In the genomic region with DNA sequence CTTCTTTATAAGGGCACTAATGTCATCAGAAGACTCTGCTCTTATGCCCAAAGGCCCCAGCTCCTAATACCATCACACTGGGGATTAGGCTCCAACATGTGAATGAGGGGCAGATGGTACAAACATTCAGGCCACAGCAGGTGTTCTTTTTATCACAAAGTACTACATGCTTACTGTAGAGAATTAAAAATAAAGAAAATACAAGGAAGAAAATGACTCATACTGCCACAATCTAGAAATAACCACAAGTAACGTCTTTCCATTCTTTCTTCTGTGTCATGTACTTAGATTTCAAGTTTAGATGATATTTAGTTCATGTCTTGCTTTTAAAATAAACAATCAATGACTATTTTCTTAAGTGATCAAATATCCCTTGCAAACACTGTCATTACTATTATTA, we compare ENCODE assay signal across 20 cellular contexts.
DNase-seq lines count a peak whose midpoint lies in the region; ATAC-seq, FAIRE-seq and TF ChIP-seq lines count a peak whose summit lies in the region.
"Had no signal": no experiment of that assay in that cellular context is flagged by ENCODE, and none has a peak within 500 bp of the region (broad histone marks: within the 10 kb centered on the region; RNA-seq: fewer than 3 reads in every experiment).

No MANE protein-coding gene starts in this region.

- TF ChIP-seq CTCF in brain microvascular endothelial cell (IDR thresholded peaks at IDR 0.05; ENCODE audit: low read depth, low read length, missing control alignments): no peak
- TF ChIP-seq CTCF in keratinocyte (optimal IDR thresholded peaks at IDR 0.05 in 1 of 3, IDR thresholded peaks at IDR 0.05 in 1 of 3, conservative IDR thresholded peaks at IDR 0.05 in 1 of 3; ENCODE audit: extremely low read depth in 1 of 3, insufficient read depth in 2 of 3, low read length in 3 of 3): no peak

- H3K79me2 ChIP-seq in keratinocyte (ENCODE audit: control insufficient read depth, insufficient read depth, low read length): no peaks in the 10 kb centered on the region

- H3K9me3 ChIP-seq in keratinocyte (ENCODE audit: control insufficient read depth, low read depth, low read length): no peaks in the 10 kb centered on the region
- H3K9me3 ChIP-seq: lower lobe of right lung had no signal

- peak; percentile 15 for DNase-seq in Daoy (ENCODE audit: low read depth)
- DNase-seq in NCI-H146 treated with DMSO at 0.1 percent for 48 hours (lab: John Stamatoyannopoulos, UW; ENCODE audit: unreplicated experiment): peak; percentile 62
- peak; percentile 48 for DNase-seq in brain microvascular endothelial cell
- DNase-seq in keratinocyte (ENCODE audit: low read depth, low spot score): no peak
- DNase-seq in SKM-1 treated with dmso at 0.1 percent for 144 hours (lab: John Stamatoyannopoulos, UW; ENCODE audit: unreplicated experiment): no peak
- DNase-seq in ureter (ENCODE audit: low spot score): no peak
- no peak for DNase-seq in pons (ENCODE audit: low spot score)
- DNase-seq: activated B cell treated with CpG ODN at 0.5 μM for 24 hours; activated effector memory CD4-positive, alpha-beta T cell treated with anti-CD3 and anti-CD28 coated beads, Interleukin-2, amount 50 U/mL, for 16 hours; anterior cingulate cortex; Calu3; KG1; lower lobe of right lung; natural killer cell; NCI-H1436 treated with DMSO at 0.1 percent for 48 hours; NCI-H748 treated with DMSO at 0.1 percent for 48 hours; T-helper 1 cell had no signal

- peaks cover 2% of the 10 kb centered on the region for H3K9me1 ChIP-seq in keratinocyte (ENCODE audit: control insufficient read depth, extremely low read depth, insufficient read depth, low read length)

- H3K36me3 ChIP-seq in brain microvascular endothelial cell (replicated peaks) (no peaks in the 10 kb centered on the region), keratinocyte (ENCODE audit: control insufficient read depth in 2 of 2, extremely low read depth in 1 of 2, insufficient read depth in 2 of 2, low read length in 2 of 2) (no peaks in the 10 kb centered on the region)
- H3K36me3 ChIP-seq: lower lobe of right lung had no signal

- no peak for FAIRE-seq in keratinocyte (lab: Jason Lieb, UNC)
- FAIRE-seq: frontal cortex, GM19239 had no signal

- in situ Hi-C loops in brain microvascular endothelial cell (cut with HindIII; ENCODE audit: low pct_ligation_motif_present, low sequenced_read_pairs): no loop called here

- H4K20me1 ChIP-seq in keratinocyte (ENCODE audit: control insufficient read depth, extremely low read depth, insufficient read depth, low read length): no peaks in the 10 kb centered on the region

- H3K27ac ChIP-seq in brain microvascular endothelial cell (no peak overlapping the region), keratinocyte (ENCODE audit: control insufficient read depth, insufficient read depth, low read length) (no peak overlapping the region)
- H3K27ac ChIP-seq: lower lobe of right lung had no signal

- no peaks in the 10 kb centered on the region for H3K27me3 ChIP-seq in brain microvascular endothelial cell (replicated peaks)
- no peaks in the 10 kb centered on the region for H3K27me3 ChIP-seq in keratinocyte (ENCODE audit: control insufficient read depth, extremely low read depth, insufficient read depth, low read length)

- H3K4me3 ChIP-seq in brain microvascular endothelial cell (ENCODE audit: low read depth, low read length) (no peak overlapping the region), keratinocyte (ENCODE audit: control insufficient read depth in 2 of 3, extremely low read depth in 1 of 3, insufficient read depth in 2 of 3, low read depth in 1 of 3, low read length in 3 of 3) (no peak overlapping the region)
- H3K4me3 ChIP-seq: lower lobe of right lung had no signal

- H3K4me2 ChIP-seq in keratinocyte (ENCODE audit: control insufficient read depth, extremely low read depth, insufficient read depth, low read depth, low read length): peak overlapping the region; percentile 33

- H2AFZ ChIP-seq in keratinocyte (ENCODE audit: control insufficient read depth, low read length): no peak overlapping the region

- H3K4me1 ChIP-seq in keratinocyte (ENCODE audit: control insufficient read depth, extremely low read depth, insufficient read depth, low read length): peaks cover 41% of the 10 kb centered on the region
- H3K4me1 ChIP-seq: lower lobe of right lung had no signal

- no peak for ATAC-seq in HG03095 (IDR thresholded peaks at IDR 0.05; ENCODE audit: unreplicated experiment)
- ATAC-seq: lower lobe of right lung, natural killer cell had no signal

- H3K9ac ChIP-seq in keratinocyte (ENCODE audit: control insufficient read depth, extremely low read depth, insufficient read depth, low read length): no peak overlapping the region

- dilution Hi-C loops in keratinocyte (cut with MboI; ENCODE audit: extremely low pct_ligation_motif_present, low sequenced_read_pairs): no loop called here

Comparison
In these comparisons a context has a peak if more than half of its experiments do, and no peak if none do; other contexts are left out.
1. DNase-seq: peak in Daoy (single experiment), NCI-H146 treated with DMSO at 0.1 percent for 48 hours (single experiment) and brain microvascular endothelial cell (single experiment); none in keratinocyte (single experiment), SKM-1 treated with dmso at 0.1 percent for 144 hours (single experiment), ureter (single experiment) and pons (single experiment).